ENCODE assay signal across 8 cellular contexts in the genomic region with DNA sequence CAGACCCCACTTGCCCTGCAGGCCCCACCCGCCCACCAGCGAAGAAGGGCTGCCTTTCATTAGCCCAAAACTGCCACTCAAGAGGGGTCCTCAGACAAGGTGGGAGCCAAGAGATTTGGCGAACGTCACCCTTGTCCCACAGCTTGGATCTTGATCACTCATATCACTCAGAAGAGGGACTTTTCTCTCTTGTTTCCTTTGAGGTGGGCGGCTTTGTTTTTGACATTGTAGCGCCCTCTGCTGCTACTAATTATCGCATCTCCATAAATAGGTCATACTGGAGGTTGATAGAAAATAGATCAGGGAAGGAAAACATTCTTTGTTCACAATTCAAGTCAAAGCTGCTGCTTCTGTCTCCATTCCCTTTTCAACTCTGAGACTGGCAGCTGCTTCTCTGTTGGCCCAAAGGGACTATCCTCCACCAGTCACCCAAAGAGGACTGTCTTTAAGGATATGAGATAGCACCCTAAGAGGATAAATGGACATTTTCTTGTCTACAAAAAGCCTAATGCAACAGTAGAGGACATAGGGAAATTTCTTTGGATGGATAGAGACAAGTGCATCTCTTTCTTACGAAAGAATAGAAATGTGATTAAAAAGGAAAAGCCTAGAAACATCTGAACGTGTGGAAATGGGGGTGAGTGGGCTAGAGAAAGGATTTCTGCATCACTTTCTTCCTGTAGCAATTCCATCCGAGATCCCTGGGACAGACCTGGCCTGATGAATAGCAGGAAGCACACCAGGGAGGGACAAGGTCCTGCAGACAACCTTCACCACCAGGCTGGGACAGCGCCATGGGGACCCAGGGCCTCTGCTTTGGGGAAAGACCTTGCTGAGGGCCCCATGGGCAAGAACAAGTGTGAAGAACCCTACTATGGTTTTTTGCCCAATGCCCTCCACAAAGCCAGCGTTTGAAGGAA.
DNase-seq lines count a peak whose midpoint lies in the region; ATAC-seq and TF ChIP-seq lines count a peak whose summit lies in the region.

No MANE protein-coding gene starts in this region.

- BruUV-seq in A673 (replicated peaks; lab: Mats Ljungman, UMichigan) (TSS peak; percentile 42), PC-3 (replicated peaks; lab: Mats Ljungman, UMichigan) (no TSS peak)

- H4K20me1 ChIP-seq in PC-3 (ENCODE audit: low read length), result no peaks in the 10 kb centered on the region

- H3K36me3 Mint-ChIP-seq in nephron (ENCODE audit: low read depth), result no peaks in the 10 kb centered on the region

- DNase-seq in A673 (ENCODE audit: low spot score) (peak; percentile 89), HK-2 (ENCODE audit: unreplicated experiment) (peak; percentile 22), PC-3 (peak; percentile 72), erythroblast (lab: John Stamatoyannopoulos, UW) (peak; percentile 65 to 73), occipital lobe (lab: John Stamatoyannopoulos, UW) (no peak)

- no peak overlapping the region for H3K4me3 Mint-ChIP-seq in nephron

- H3K27ac ChIP-seq in A673 (ENCODE audit: low read depth, low read length, poor library complexity, severe bottlenecking) (peak overlapping the region; percentile 80), PC-3 (ENCODE audit: low read length) (no peak overlapping the region)

- ATAC-seq in PC-3, result peak; percentile 54
- no peak for ATAC-seq in GM21737 (IDR thresholded peaks at IDR 0.05; ENCODE audit: unreplicated experiment)

- no peaks in the 10 kb centered on the region for H3K9me3 ChIP-seq in A673 (ENCODE audit: low read depth, low read length, poor library complexity, severe bottlenecking)
- H3K9me3 ChIP-seq in PC-3 (ENCODE audit: low read length), result no peaks in the 10 kb centered on the region

- no peak overlapping the region for H3K9ac ChIP-seq in PC-3 (ENCODE audit: low read length)

- peak; percentile 75 for TF ChIP-seq CTCF in A673 (conservative IDR thresholded peaks at IDR 0.05; ENCODE audit: low read depth, low read length)
- peak; percentile 51 for TF ChIP-seq CTCF in GM12874 (IDR thresholded peaks at IDR 0.05; ENCODE audit: insufficient read depth, low read depth, low read length)
- TF ChIP-seq CTCF in PC-3 (conservative IDR thresholded peaks at IDR 0.05; ENCODE audit: low read depth, low read length), result peak; percentile 84
- TF ChIP-seq CTCF in nephron (IDR thresholded peaks at IDR 0.05; ENCODE audit: unreplicated experiment in 3 of 3), result peak; percentile 50 to 65 (median 56)

- no peak for TF ChIP-seq POLR2A in erythroblast (IDR thresholded peaks at IDR 0.05; ENCODE audit: low read length)

- no peaks in the 10 kb centered on the region for H3K36me3 ChIP-seq in A673 (ENCODE audit: insufficient read depth, low read length, poor library complexity, severe bottlenecking)
- no peaks in the 10 kb centered on the region for H3K36me3 ChIP-seq in PC-3 (ENCODE audit: low read depth, low read length)

- peaks cover 51% of the 10 kb centered on the region for H3K4me1 Mint-ChIP-seq in nephron

- intact Hi-C loops in A673 (cut with micrococcal nuclease; ENCODE audit: unreplicated experiment) (loop anchor here (1.0 to 10.0 kb wide), 7 partner anchors 41 to 382 kb away; a partner anchor contains a TSS), PC-3 (cut with micrococcal nuclease) (loop anchor here (1.0 to 10.0 kb wide), 4 partner anchors 82 to 154 kb away; no protein-coding TSS in a partner anchor)

- no peaks in the 10 kb centered on the region for H3K9me2 ChIP-seq in PC-3 (replicated peaks; ENCODE audit: low read length)

- H3K79me2 ChIP-seq in PC-3 (ENCODE audit: low read length), result no peaks in the 10 kb centered on the region

- H3K4me2 ChIP-seq in PC-3 (ENCODE audit: low read length), result no peak overlapping the region

- POLR2A ChIA-PET in A673 (lab: Charles Lee; ENCODE audit: low non-redundant PET), result interaction anchor here (0.7 kb wide), 1 partner anchor 81 kb away, joined by 4 read pairs; no protein-coding TSS in a partner anchor
- POLR2A ChIA-PET in PC-3 (lab: Charles Lee; ENCODE audit: unreplicated experiment), result no interaction called here

- no peaks in the 10 kb centered on the region for H3F3A ChIP-seq in PC-3 (ENCODE audit: low read length, unreplicated experiment)

- H3K27me3 ChIP-seq in A673 (replicated peaks; ENCODE audit: insufficient read depth, low read depth, low read length, poor library complexity) (no peaks in the 10 kb centered on the region), PC-3 (ENCODE audit: low read length) (no peaks in the 10 kb centered on the region)

- H2AFZ ChIP-seq in PC-3 (ENCODE audit: low read length), result no peak overlapping the region

- peak overlapping the region in 2 of 3 experiments; percentile 6 to 34 for H3K27ac Mint-ChIP-seq in nephron

- H3K9me3 Mint-ChIP-seq in nephron, result no peaks in the 10 kb centered on the region

- CTCF ChIA-PET in A673 (lab: Charles Lee) (interaction anchor here (0.6 to 3.7 kb wide), 5 partner anchors 40 to 154 kb away, joined by 3 to 47 read pairs (median 5); no protein-coding TSS in a partner anchor), PC-3 (lab: Charles Lee) (interaction anchor here (0.6 to 2.7 kb wide), 4 partner anchors 40 to 252 kb away, joined by 3 to 29 read pairs (median 16); no protein-coding TSS in a partner anchor)

- no peak overlapping the region for H3K4me3 ChIP-seq in A673 (ENCODE audit: low read depth, low read length, poor library complexity, severe bottlenecking)
- H3K4me3 ChIP-seq in PC-3 (ENCODE audit: low read length), result no peak overlapping the region

- H3K4me1 ChIP-seq in A673 (ENCODE audit: insufficient read depth, low read length, poor library complexity, severe bottlenecking) (peaks cover 94% of the 10 kb centered on the region), PC-3 (ENCODE audit: insufficient read depth, low read length) (peaks cover 23% of the 10 kb centered on the region)

- peaks cover 9% of the 10 kb centered on the region for H3K27me3 Mint-ChIP-seq in nephron (ENCODE audit: low read depth)
